Comparison of ENCODE assay signal across 22 cellular contexts in genomic region chr19:20070691-20071090, GRCh38. TPM values are rescaled to one million over a fixed set of nuclear protein-coding genes. Genes with fewer than 3 reads are reported as not detected.
"Had no signal": no experiment of that assay in that cellular context is flagged by ENCODE, and none has a peak within 500 bp of the region (broad histone marks: within the 10 kb centered on the region; RNA-seq: fewer than 3 reads in every experiment).

No MANE protein-coding gene starts in this region.

- H3K9me3 ChIP-seq: colonic mucosa, esophagus muscularis mucosa, gastrocnemius medialis, lower lobe of right lung, mucosa of descending colon had no signal

- H3K27me3 ChIP-seq: colonic mucosa, gastrocnemius medialis had no signal

- DNase-seq: colonic mucosa; cortex of kidney; effector CD8-positive, alpha-beta T cell; effector memory CD8-positive, alpha-beta T cell; foreskin melanocyte; gastrocnemius medialis; glutamatergic neuron; head of caudate nucleus; heart right ventricle; hippocampal formation; left cardiac atrium; left lung; left ventricle myocardium superior; lower lobe of right lung; mesenchymal stem cell; mucosa of descending colon had no signal

- H3K4me3 Mint-ChIP-seq: dendritic cell treated with granulocyte-macrophage colony-stimulating factor and Interleukin-4, amounts not matched to agents 40 ng/mL and 50 ng/mL, for 4 days; effector memory CD8-positive, alpha-beta T cell; mesothelial cell of epicardium had no signal

- H3K4me3 ChIP-seq: colonic mucosa, esophagus muscularis mucosa, gastrocnemius medialis, heart right ventricle, left lung, lower lobe of right lung, mucosa of descending colon had no signal

- H3K36me3 Mint-ChIP-seq: mesothelial cell of epicardium had no signal

- H3K4me1 ChIP-seq: colonic mucosa, esophagus muscularis mucosa, gastrocnemius medialis, heart right ventricle, left lung, lower lobe of right lung had no signal

- H3K27ac Mint-ChIP-seq: dendritic cell treated with granulocyte-macrophage colony-stimulating factor and Interleukin-4, amounts not matched to agents 40 ng/mL and 50 ng/mL, for 4 days; effector memory CD8-positive, alpha-beta T cell; mesothelial cell of epicardium had no signal

- H3K27me3 Mint-ChIP-seq: dendritic cell treated with granulocyte-macrophage colony-stimulating factor and Interleukin-4, amounts not matched to agents 40 ng/mL and 50 ng/mL, for 4 days had no signal

- H3K36me3 ChIP-seq: colonic mucosa, esophagus muscularis mucosa, gastrocnemius medialis, heart right ventricle, left lung, lower lobe of right lung had no signal

- ATAC-seq: effector memory CD8-positive, alpha-beta T cell; gastrocnemius medialis; heart right ventricle; left cardiac atrium; left lung; left ventricle myocardium superior; lower lobe of right lung; mucosa of descending colon had no signal

- FAIRE-seq: endothelial cell of umbilical vein, keratinocyte had no signal

- H3K27ac ChIP-seq: colonic mucosa, esophagus muscularis mucosa, gastrocnemius medialis, heart right ventricle, left lung, lower lobe of right lung had no signal

RNA-seq across cellular contexts. Expression of gene ZNF90, which starts 7.1 kb away (rescaled TPM):
- total RNA-seq: myocyte had no signal
